In genomic region chr1:109239580-109240068, GRCh38 we compare ENCODE assay signal across 8 cellular contexts. TPM values are rescaled to one million over a fixed set of nuclear protein-coding genes. Genes with fewer than 3 reads are reported as not detected.
DNase-seq lines count a peak whose midpoint lies in the region; ATAC-seq and TF ChIP-seq lines count a peak whose summit lies in the region.

No MANE protein-coding gene starts in this region.

- ATAC-seq in HG02759 (IDR thresholded peaks at IDR 0.05; ENCODE audit: unreplicated experiment) (peak; percentile 66), HG03432 (IDR thresholded peaks at IDR 0.05; ENCODE audit: unreplicated experiment) (no peak)

- no peaks in the 10 kb centered on the region for H3K9me2 ChIP-seq in OCI-LY7 (ENCODE audit: insufficient read depth, low read length)

- peaks cover 0 to 3% of the 10 kb centered on the region in 2 donors for H3K27me3 ChIP-seq in muscle layer of colon (ENCODE audit: control insufficient read depth in 1 of 2, insufficient read depth in 2 of 2, low read length in 2 of 2)

- intact Hi-C loops in OCI-LY7 (cut with micrococcal nuclease; ENCODE audit: unreplicated experiment), result no loop called here

- no peaks in the 10 kb centered on the region for H3K9me3 ChIP-seq in OCI-LY7 (ENCODE audit: low read length)
- no peaks in the 10 kb centered on the region for H3K9me3 ChIP-seq in muscle layer of colon (ENCODE audit: low read length)

- H3K4me1 ChIP-seq in OCI-LY7 (ENCODE audit: insufficient read depth, low read length, poor library complexity, severe bottlenecking) (no peaks in the 10 kb centered on the region), muscle layer of colon (ENCODE audit: insufficient read depth, low read length) (peaks cover 16% of the 10 kb centered on the region)

- no peak overlapping the region for H3K9ac ChIP-seq in muscle layer of colon (ENCODE audit: low read length)

- DNase-seq in SHP77 (lab: John Stamatoyannopoulos, UW), result peak; percentile 14 to 38
- DNase-seq in SHP77 treated with DMSO at 0.1 percent for 48 hours (lab: John Stamatoyannopoulos, UW), result no peak
- peak; percentile 72 for DNase-seq in OCI-LY7 (ENCODE audit: low spot score)
- peak; percentile 70 for DNase-seq in choroid plexus epithelial cell (ENCODE audit: low read depth)
- DNase-seq in GOT3 (lab: John Stamatoyannopoulos, UW), result no peak

- H3K27ac ChIP-seq in OCI-LY7 (ENCODE audit: low read depth, low read length, poor library complexity, severe bottlenecking) (no peak overlapping the region), muscle layer of colon (ENCODE audit: low read depth, low read length) (peak overlapping the region; percentile 27)

- H3K4me3 ChIP-seq in OCI-LY7 (ENCODE audit: low read depth, low read length, poor library complexity, severe bottlenecking) (no peak overlapping the region), choroid plexus epithelial cell (ENCODE audit: low read depth, low read length) (no peak overlapping the region), muscle layer of colon (ENCODE audit: low read depth in 1 of 2, low read length in 2 of 2) (no peak overlapping the region)

- BruUV-seq in OCI-LY7 (replicated peaks; lab: Mats Ljungman, UMichigan), result no TSS peak

- POLR2A ChIA-PET in OCI-LY7 (lab: Charles Lee), result interaction anchor here (1.1 to 1.8 kb wide), 4 partner anchors 14 to 27 kb away, joined by 3 to 5 read pairs (median 4); partner anchors contain the start of gene SARS1

- H3K36me3 ChIP-seq in OCI-LY7 (ENCODE audit: insufficient read depth, low read length), result peaks cover 48% of the 10 kb centered on the region
- peaks cover 39% of the 10 kb centered on the region for H3K36me3 ChIP-seq in muscle layer of colon (ENCODE audit: insufficient read depth, low read length)

- CTCF ChIA-PET in OCI-LY7 (lab: Charles Lee; ENCODE audit: unreplicated experiment), result interaction anchor here (0.6 to 1.4 kb wide), 2 partner anchors 8 to 14 kb away, joined by 3 read pairs; no protein-coding TSS in a partner anchor

- no peaks in the 10 kb centered on the region for H4K20me1 ChIP-seq in OCI-LY7 (ENCODE audit: insufficient read depth, low read length)

- no peak overlapping the region for H3K4me2 ChIP-seq in OCI-LY7 (ENCODE audit: low read length)

- no peaks in the 10 kb centered on the region for H3K79me2 ChIP-seq in OCI-LY7 (ENCODE audit: insufficient read depth, low read depth, low read length)

- no peak overlapping the region for H2AFZ ChIP-seq in OCI-LY7 (ENCODE audit: low read length)

- TF ChIP-seq CTCF in OCI-LY7 (conservative IDR thresholded peaks at IDR 0.05; ENCODE audit: low read length) (peak; percentile 76), choroid plexus epithelial cell (conservative IDR thresholded peaks at IDR 0.05; ENCODE audit: low read depth, low read length) (peak; percentile 78)

RNA-seq across cellular contexts. Expression of gene CELSR2, which starts 9.7 kb away (rescaled TPM):
- total RNA-seq in OCI-LY7 (2014; rRNA removed; shearing (Covaris generic)), result 5.0 and 6.9 TPM in 2 replicates
- total RNA-seq in OCI-LY7 (2022), result 12.5 and 13.0 TPM in 2 replicates

RNA-seq across cellular contexts. Expression of gene SARS1, which starts 25.9 kb away (rescaled TPM):
- 277 and 295 TPM in 2 replicates for total RNA-seq in OCI-LY7 (2014; rRNA removed; shearing (Covaris generic))
- 290 and 323 TPM in 2 replicates for total RNA-seq in OCI-LY7 (2022)

RNA-seq across cellular contexts. Expression of gene PSRC1, which starts 43.3 kb away (rescaled TPM):
- total RNA-seq in OCI-LY7 (2014; rRNA removed; shearing (Covaris generic)), result 42.7 and 44.5 TPM in 2 replicates
- 40.7 and 43.7 TPM in 2 replicates for total RNA-seq in OCI-LY7 (2022)

Comparison
In these comparisons a context has a peak if more than half of its experiments do, and no peak if none do; other contexts are left out.
1. DNase-seq: peak in SHP77 (2 of 2), OCI-LY7 (single experiment) and choroid plexus epithelial cell (single experiment); none in SHP77 treated with DMSO at 0.1 percent for 48 hours (single experiment) and GOT3 (single experiment).